In the genomic region with DNA sequence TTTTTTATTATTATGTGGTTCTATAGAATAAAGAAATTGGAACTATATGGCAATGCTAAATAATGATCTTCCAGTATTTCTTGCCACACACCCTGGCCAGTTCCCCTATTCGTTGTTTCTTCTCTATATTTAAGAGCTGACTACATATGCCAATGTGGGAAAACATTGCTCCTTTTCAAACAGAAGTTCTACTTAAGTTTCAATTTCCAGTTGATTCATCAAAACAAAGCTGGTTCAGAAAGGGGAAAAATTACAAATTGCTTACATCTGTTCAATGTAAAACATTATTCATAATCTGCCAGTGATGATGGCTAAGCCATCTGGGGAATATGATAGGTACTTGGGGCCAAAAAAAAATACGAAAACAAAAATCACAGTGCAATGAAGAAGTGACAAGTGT, we compare ENCODE assay signal across 11 cellular contexts.
A peak's percentile ranks its signal among the peaks of the same experiment; 100 is the strongest.
DNase-seq lines count a peak whose midpoint lies in the region; ATAC-seq and TF ChIP-seq lines count a peak whose summit lies in the region.
"Had no signal": no experiment of that assay in that cellular context is flagged by ENCODE, and none has a peak within 500 bp of the region (broad histone marks: within the 10 kb centered on the region; RNA-seq: fewer than 3 reads in every experiment).

No MANE protein-coding gene starts in this region.

- peak; percentile 41 for ATAC-seq in GM18868 (IDR thresholded peaks at IDR 0.05; ENCODE audit: unreplicated experiment)
- ATAC-seq in HG03469 (IDR thresholded peaks at IDR 0.05; ENCODE audit: unreplicated experiment) = peak; percentile 26

- H3K4me3 Mint-ChIP-seq in dendritic cell treated with granulocyte-macrophage colony-stimulating factor and Interleukin-4, amounts not matched to agents 40 ng/mL and 50 ng/mL, for 4 days = peak overlapping the region; percentile 53
- no peak overlapping the region for H3K4me3 Mint-ChIP-seq in osteocyte (ENCODE audit: unreplicated experiment)

- intact Hi-C loops in dendritic cell treated with granulocyte-macrophage colony-stimulating factor and Interleukin-4, amounts not matched to agents 40 ng/mL and 50 ng/mL, for 4 days (cut with micrococcal nuclease) = loop anchor here (2.0 to 10.0 kb wide), 3 partner anchors 15 to 201 kb away; no protein-coding TSS in a partner anchor

- TF ChIP-seq CTCF in osteocyte (IDR thresholded peaks at IDR 0.05) = no peak

- peak overlapping the region; percentile 91 for H3K27ac Mint-ChIP-seq in dendritic cell treated with granulocyte-macrophage colony-stimulating factor and Interleukin-4, amounts not matched to agents 40 ng/mL and 50 ng/mL, for 4 days
- H3K27ac Mint-ChIP-seq in osteocyte (ENCODE audit: unreplicated experiment) = no peak overlapping the region

- H3K9me3 Mint-ChIP-seq in dendritic cell treated with granulocyte-macrophage colony-stimulating factor and Interleukin-4, amounts not matched to agents 40 ng/mL and 50 ng/mL, for 4 days = peaks cover 7% of the 10 kb centered on the region
- H3K9me3 Mint-ChIP-seq in osteocyte (ENCODE audit: unreplicated experiment) = no peaks in the 10 kb centered on the region

- H3K36me3 Mint-ChIP-seq in dendritic cell treated with granulocyte-macrophage colony-stimulating factor and Interleukin-4, amounts not matched to agents 40 ng/mL and 50 ng/mL, for 4 days (ENCODE audit: low read depth) = peaks cover 53% of the 10 kb centered on the region
- no peaks in the 10 kb centered on the region for H3K36me3 Mint-ChIP-seq in osteocyte (ENCODE audit: unreplicated experiment)

- no peaks in the 10 kb centered on the region for H3K27me3 Mint-ChIP-seq in dendritic cell treated with granulocyte-macrophage colony-stimulating factor and Interleukin-4, amounts not matched to agents 40 ng/mL and 50 ng/mL, for 4 days
- peaks cover 4% of the 10 kb centered on the region for H3K27me3 Mint-ChIP-seq in osteocyte (ENCODE audit: unreplicated experiment)

- DNase-seq in CD1c-positive myeloid dendritic cell (ENCODE audit: extremely low spot score) = peak; percentile 79
- no peak for DNase-seq in osteocyte (ENCODE audit: extremely low spot score, unreplicated experiment)
- DNase-seq in central memory CD4-positive, alpha-beta T cell = no peak
- DNase-seq in HK-2 (ENCODE audit: unreplicated experiment) = no peak
- DNase-seq in stimulated activated CD4-positive, alpha-beta T cell treated with anti-CD3 and anti-CD28 coated beads, Interleukin-4, amount 100 ng/mL, for 1 hour = no peak
- DNase-seq: activated gamma-delta T cell, DMS53, NCI-H146 had no signal

- peaks cover 31% of the 10 kb centered on the region for H3K4me1 Mint-ChIP-seq in dendritic cell treated with granulocyte-macrophage colony-stimulating factor and Interleukin-4, amounts not matched to agents 40 ng/mL and 50 ng/mL, for 4 days (ENCODE audit: low read depth)
- H3K4me1 Mint-ChIP-seq in osteocyte (ENCODE audit: unreplicated experiment) = peaks cover 15% of the 10 kb centered on the region
